14 cellular contexts compared by ENCODE assay signal in genomic region chr10:99442394-99442793, GRCh38. TPM values are rescaled to one million over a fixed set of nuclear protein-coding genes. Genes with fewer than 3 reads are reported as not detected.
DNase-seq lines count a peak whose midpoint lies in the region; ATAC-seq and TF ChIP-seq lines count a peak whose summit lies in the region.
"Had no signal": no experiment of that assay in that cellular context is flagged by ENCODE, and none has a peak within 500 bp of the region (broad histone marks: within the 10 kb centered on the region; RNA-seq: fewer than 3 reads in every experiment).

No MANE protein-coding gene starts in this region.

- TF ChIP-seq CTCF in Panc1 (IDR thresholded peaks at IDR 0.05) (peak; percentile 17; the same call in 1 of the 2 replicates), endodermal cell (conservative IDR thresholded peaks at IDR 0.05) (peak; percentile 64), nephron progenitor cell (IDR thresholded peaks at IDR 0.05) (no peak)

- H3K36me3 ChIP-seq in Panc1 (ENCODE audit: control insufficient read depth, insufficient read depth, low read length), result no peaks in the 10 kb centered on the region
- H3K36me3 ChIP-seq in endodermal cell (ENCODE audit: control insufficient read depth, insufficient read depth, low read length), result no peaks in the 10 kb centered on the region
- no peaks in the 10 kb centered on the region for H3K36me3 ChIP-seq in MG63
- H3K36me3 ChIP-seq in neuronal stem cell (replicated peaks in 1 of 2; ENCODE audit: control insufficient read depth in 2 of 2, insufficient read depth in 2 of 2, low read length in 2 of 2), result peaks cover 0 to 6% of the 10 kb centered on the region in 2 donors

- no peaks in the 10 kb centered on the region for H3K4me1 ChIP-seq in Panc1 (ENCODE audit: control insufficient read depth, insufficient read depth, low read length)
- H3K4me1 ChIP-seq in endodermal cell (ENCODE audit: control insufficient read depth, insufficient read depth, low read length), result no peaks in the 10 kb centered on the region
- no peaks in the 10 kb centered on the region for H3K4me1 ChIP-seq in neuronal stem cell (ENCODE audit: control insufficient read depth in 2 of 2, insufficient read depth in 1 of 2, low read depth in 1 of 2, low read length in 2 of 2)
- H3K4me1 ChIP-seq: Caco-2 had no signal

- H3K4me3 Mint-ChIP-seq in endodermal cell (no peak overlapping the region), nephron progenitor cell (no peak overlapping the region)
- H3K4me3 Mint-ChIP-seq: CD4-positive, CD25-positive, alpha-beta regulatory T cell; CD8-positive, alpha-beta T cell had no signal

- H3K4ac ChIP-seq in neuronal stem cell (ENCODE audit: low read length), result no peak overlapping the region

- no peak overlapping the region for H3K14ac ChIP-seq in neuronal stem cell (ENCODE audit: low read length)

- H3K36me3 Mint-ChIP-seq in endodermal cell (ENCODE audit: low read depth), result no peaks in the 10 kb centered on the region
- peaks cover 5% of the 10 kb centered on the region for H3K36me3 Mint-ChIP-seq in nephron progenitor cell (ENCODE audit: low read depth)
- H3K36me3 Mint-ChIP-seq: CD4-positive, CD25-positive, alpha-beta regulatory T cell had no signal

- H3K4me1 Mint-ChIP-seq in endodermal cell (peaks cover 5% of the 10 kb centered on the region), nephron progenitor cell (peaks cover 19% of the 10 kb centered on the region)
- H3K4me1 Mint-ChIP-seq: CD4-positive, CD25-positive, alpha-beta regulatory T cell had no signal

- H2BK15ac ChIP-seq in neuronal stem cell (ENCODE audit: low read length), result no peak overlapping the region

- no TSS peak for BruUV-seq in Panc1 (replicated peaks; lab: Mats Ljungman, UMichigan)

- intact Hi-C loops in Panc1 (cut with micrococcal nuclease; ENCODE audit: unreplicated experiment), result no loop called here

- H3K4me2 ChIP-seq in neuronal stem cell (ENCODE audit: insufficient read depth, low read length, poor library complexity, severe bottlenecking), result no peak overlapping the region

- H3K9ac ChIP-seq in endodermal cell (ENCODE audit: extremely low read depth, low read length, poor library complexity, severe bottlenecking), result no peak overlapping the region
- H3K9ac ChIP-seq in neuronal stem cell (ENCODE audit: low read depth, low read length, poor library complexity), result no peak overlapping the region

- H3K27ac ChIP-seq in Panc1 (ENCODE audit: low read length) (no peak overlapping the region), endodermal cell (ENCODE audit: low read depth, low read length) (no peak overlapping the region), neuronal stem cell (replicated peaks; ENCODE audit: low read length) (no peak overlapping the region)

- no peak overlapping the region for H3K18ac ChIP-seq in neuronal stem cell (ENCODE audit: low read length)

- H3K9me3 Mint-ChIP-seq in endodermal cell (no peaks in the 10 kb centered on the region), nephron progenitor cell (no peaks in the 10 kb centered on the region)
- H3K9me3 Mint-ChIP-seq: CD8-positive, alpha-beta T cell had no signal

- no peak overlapping the region for H2AFZ ChIP-seq in neuronal stem cell (ENCODE audit: low read length)

- no peak overlapping the region for H3K23ac ChIP-seq in neuronal stem cell (ENCODE audit: low read depth, low read length, poor library complexity)

- no peak overlapping the region for H2BK12ac ChIP-seq in neuronal stem cell (ENCODE audit: low read length)

- no peak for ATAC-seq in Panc1
- ATAC-seq: CD8-positive, alpha-beta T cell had no signal

- peaks cover 11% of the 10 kb centered on the region for H3K27me3 Mint-ChIP-seq in endodermal cell (ENCODE audit: insufficient read depth)
- H3K27me3 Mint-ChIP-seq in nephron progenitor cell (ENCODE audit: low read depth, poor library complexity), result peaks cover 42% of the 10 kb centered on the region

- H4K8ac ChIP-seq in neuronal stem cell (ENCODE audit: low read depth, low read length), result no peak overlapping the region

- H3K79me1 ChIP-seq in neuronal stem cell (ENCODE audit: low read depth, low read length), result no peaks in the 10 kb centered on the region

- CTCF ChIA-PET in Panc1 (lab: Charles Lee), result interaction anchor here (0.6 to 0.7 kb wide), 2 partner anchors 10 to 165 kb away, joined by 6 to 7 read pairs; no protein-coding TSS in a partner anchor

- DNase-seq in Panc1 (ENCODE audit: low read depth, low spot score), result no peak
- DNase-seq in endodermal cell, result peak; percentile 58
- DNase-seq in nephron progenitor cell, result no peak
- no peak for DNase-seq in hepatic stellate cell (ENCODE audit: low spot score)
- DNase-seq in MG63, result no peak
- no peak for DNase-seq in neuronal stem cell (ENCODE audit: low spot score)
- DNase-seq: C1 segment of cervical spinal cord; Caco-2; CD4-positive, CD25-positive, alpha-beta regulatory T cell; CD8-positive, alpha-beta T cell; DMS153; DND-41; GOT3; HCEC 1CT had no signal

- H2AK5ac ChIP-seq in neuronal stem cell (ENCODE audit: low read depth, low read length), result no peak overlapping the region

- no peak overlapping the region for H3K4me3 ChIP-seq in Panc1 (ENCODE audit: low read depth in 2 of 2, low read length in 2 of 2)
- no peak overlapping the region for H3K4me3 ChIP-seq in endodermal cell (ENCODE audit: low read length)
- H3K4me3 ChIP-seq in MG63, result no peak overlapping the region
- no peak overlapping the region for H3K4me3 ChIP-seq in neuronal stem cell (ENCODE audit: low read length in 2 of 2)

- H3K27ac Mint-ChIP-seq in endodermal cell (no peak overlapping the region), nephron progenitor cell (peak overlapping the region; percentile 21)
- H3K27ac Mint-ChIP-seq: CD4-positive, CD25-positive, alpha-beta regulatory T cell; CD8-positive, alpha-beta T cell had no signal

- no peak overlapping the region for H2BK120ac ChIP-seq in neuronal stem cell (ENCODE audit: low read depth, low read length)

- no peak overlapping the region for H4K91ac ChIP-seq in neuronal stem cell (ENCODE audit: low read depth, low read length, poor library complexity)

- WGBS in endodermal cell (ENCODE audit: insufficient coverage in 1 of 2, insufficient read length in 1 of 2), 2 experiments, result 85 to 96% methylated on average over 4 to 5 of the region's 5 CpGs
- WGBS in neuronal stem cell (ENCODE audit: extremely low coverage in 2 of 2, insufficient read length in 2 of 2, insufficient replicate concordance in 1 of 2), 2 donors, result no CpG with 5 or more reads among the region's 5 CpGs

- no peaks in the 10 kb centered on the region; the same call in 1 of the 2 replicates for H3K27me3 ChIP-seq in Panc1 (ENCODE audit: control insufficient read depth, insufficient read depth, low read length)
- H3K27me3 ChIP-seq in endodermal cell (ENCODE audit: control insufficient read depth, insufficient read depth, low read length, poor library complexity, severe bottlenecking), result peaks cover under 1% of the 10 kb centered on the region
- H3K27me3 ChIP-seq in MG63, result no peaks in the 10 kb centered on the region
- peaks cover 0 to 20% (median 1%) of the 10 kb centered on the region in 3 experiments for H3K27me3 ChIP-seq in neuronal stem cell (ENCODE audit: control insufficient read depth in 3 of 3, insufficient read depth in 3 of 3, low read depth in 1 of 3, low read length in 3 of 3)

- no peaks in the 10 kb centered on the region for H3K9me3 ChIP-seq in Panc1 (ENCODE audit: control insufficient read depth, insufficient read depth, low read depth, low read length)
- no peaks in the 10 kb centered on the region for H3K9me3 ChIP-seq in endodermal cell (ENCODE audit: control insufficient read depth, low read length)
- no peaks in the 10 kb centered on the region for H3K9me3 ChIP-seq in MG63
- no peaks in the 10 kb centered on the region for H3K9me3 ChIP-seq in neuronal stem cell (replicated peaks in 1 of 2; ENCODE audit: control insufficient read depth in 2 of 2, insufficient read depth in 1 of 2, low read depth in 1 of 2, low read length in 2 of 2)
- H3K9me3 ChIP-seq: Caco-2 had no signal

- H2BK5ac ChIP-seq in neuronal stem cell (ENCODE audit: low read length), result no peak overlapping the region

- in situ Hi-C loops in Panc1 (cut with HindIII; ENCODE audit: low pct_unique_long_range_greater_than_20kb, low sequenced_read_pairs), result no loop called here

- POLR2A ChIA-PET in Panc1 (lab: Charles Lee), result interaction anchor here (0.6 kb wide), 1 partner anchor 348 kb away, joined by 3 read pairs; no protein-coding TSS in a partner anchor

RNA-seq across cellular contexts. Expression of gene GOT1, which starts 12.0 kb away (rescaled TPM):
- total RNA-seq in Panc1 (2021; ENCODE audit: unreplicated experiment), result 51.6 TPM
- polyA plus RNA-seq in Panc1 (2012; ENCODE audit: insufficient read length), result 30.3 TPM
- 10 to 100 TPM; 35.1 to 36.5 TPM for total RNA-seq in endodermal cell
- 39.7 TPM for polyA plus RNA-seq in endodermal cell (2013, experiment 1 of 2)
- 35.5 TPM for polyA plus RNA-seq in endodermal cell (2013, experiment 2 of 2)
- total RNA-seq in MG63 (2014; rRNA removed; shearing (Covaris generic); ENCODE audit: low replicate concordance), result 8.6 and 21.8 TPM in 2 replicates
- 42.3 TPM for polyA plus RNA-seq in neuronal stem cell (2013, experiment 1 of 2)
- polyA plus RNA-seq in neuronal stem cell (2013, experiment 2 of 2), result 40.4 TPM
